Comparison of ENCODE assay signal across 8 cellular contexts in the genomic region with DNA sequence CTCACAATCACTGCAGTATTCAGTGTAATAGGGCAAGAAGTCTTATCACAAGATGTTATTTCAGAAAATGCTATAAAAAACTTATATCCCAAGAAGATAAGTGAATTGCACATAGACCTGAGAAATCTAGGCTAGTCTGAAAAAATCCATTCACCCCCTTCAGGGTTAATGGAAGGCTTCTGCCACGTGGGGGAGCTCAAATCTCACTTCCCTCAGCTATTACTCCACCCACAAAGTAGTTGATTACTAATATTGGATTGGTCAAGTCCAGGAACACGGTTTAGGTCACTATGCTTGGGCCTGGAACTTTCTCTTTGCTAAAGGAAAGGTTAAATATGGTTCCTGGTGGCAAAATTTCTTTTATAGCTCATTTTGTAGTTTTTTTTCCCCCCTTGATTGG. TPM values are rescaled to one million over a fixed set of nuclear protein-coding genes. Genes with fewer than 3 reads are reported as not detected.
DNase-seq lines count a peak whose midpoint lies in the region; ATAC-seq and TF ChIP-seq lines count a peak whose summit lies in the region.

No MANE protein-coding gene starts in this region.

- H3K18ac ChIP-seq in mesendoderm (ENCODE audit: low read length): no peak overlapping the region

- no peak overlapping the region for H4K8ac ChIP-seq in mesendoderm (ENCODE audit: low read depth, low read length)

- no peak overlapping the region for H2AK5ac ChIP-seq in mesendoderm (ENCODE audit: low read length)

- no TSS peak for BruUV-seq in mammary epithelial cell (replicated peaks; lab: Mats Ljungman, UMichigan)

- peak; percentile 39 for DNase-seq in NCI-H1436 (lab: John Stamatoyannopoulos, UW)
- DNase-seq in NCI-H1436 treated with DMSO at 0.1 percent for 48 hours (lab: John Stamatoyannopoulos, UW): no peak
- DNase-seq in NOMO-1 treated with dmso at 0.1 percent for 144 hours (lab: John Stamatoyannopoulos, UW; ENCODE audit: unreplicated experiment): peak; percentile 20
- peak; percentile 55 for DNase-seq in mammary epithelial cell
- peak; percentile 67 for DNase-seq in mesendoderm
- DNase-seq in NCI-H510A (lab: John Stamatoyannopoulos, UW): no peak

- H3K9ac ChIP-seq in mammary epithelial cell (ENCODE audit: insufficient read depth, low read length) (no peak overlapping the region), mesendoderm (ENCODE audit: low read length) (no peak overlapping the region)

- H3K4me2 ChIP-seq in mammary epithelial cell (ENCODE audit: insufficient read depth, low read depth, low read length) (no peak overlapping the region), mesendoderm (ENCODE audit: low read length) (no peak overlapping the region)

- H3K79me2 ChIP-seq in mammary epithelial cell (ENCODE audit: insufficient read depth, low read length) (no peaks in the 10 kb centered on the region), mesendoderm (ENCODE audit: control insufficient read depth, insufficient read depth, low read length) (no peaks in the 10 kb centered on the region)

- no peak overlapping the region for H2AFZ ChIP-seq in mammary epithelial cell (ENCODE audit: low read depth, low read length)

- peak; percentile 75 to 79 for TF ChIP-seq CTCF in mammary epithelial cell (conservative IDR thresholded peaks at IDR 0.05 in 1 of 2, IDR thresholded peaks at IDR 0.05 in 1 of 2; ENCODE audit: extremely low read depth in 1 of 2, insufficient read depth in 1 of 2, low read depth in 1 of 2, low read length in 2 of 2)

- H3K4ac ChIP-seq in mesendoderm (ENCODE audit: low read depth, low read length): no peak overlapping the region

- no peaks in the 10 kb centered on the region for H3K9me3 ChIP-seq in mammary epithelial cell (replicated peaks; ENCODE audit: insufficient read depth, low read length)

- no peaks in the 10 kb centered on the region for H3K36me3 ChIP-seq in mammary epithelial cell (ENCODE audit: insufficient read depth, low read length)
- H3K36me3 ChIP-seq in mesendoderm (ENCODE audit: control insufficient read depth, insufficient read depth, low read length): no peaks in the 10 kb centered on the region

- in situ Hi-C loops in mammary epithelial cell (cut with MboI; ENCODE audit: low sequenced_read_pairs in 2 of 2): loop anchor here in 1 of 2 donors (10.0 kb wide), 1 partner anchor 163 kb away; no protein-coding TSS in a partner anchor

- no peak overlapping the region for H3K4me3 ChIP-seq in mammary epithelial cell (replicated peaks in 1 of 3; ENCODE audit: insufficient read depth in 1 of 3, low read depth in 2 of 3, low read length in 3 of 3)
- H3K4me3 ChIP-seq in mesendoderm (ENCODE audit: low read length): no peak overlapping the region

- no peaks in the 10 kb centered on the region for H3K4me1 ChIP-seq in mammary epithelial cell (ENCODE audit: insufficient read depth, low read length)
- peaks cover 3% of the 10 kb centered on the region for H3K4me1 ChIP-seq in mesendoderm (ENCODE audit: control insufficient read depth, low read depth, low read length)

- no peak overlapping the region for H3K23ac ChIP-seq in mesendoderm (ENCODE audit: low read length)

- no peaks in the 10 kb centered on the region for H4K20me1 ChIP-seq in mammary epithelial cell (ENCODE audit: insufficient read depth, low read length)

- H3K27me3 ChIP-seq in mammary epithelial cell (ENCODE audit: insufficient read depth, low read length): no peaks in the 10 kb centered on the region
- H3K27me3 ChIP-seq in mesendoderm (ENCODE audit: insufficient read depth, low read length, poor library complexity): no peaks in the 10 kb centered on the region

- CTCF ChIA-PET in mammary epithelial cell (lab: Charles Lee; ENCODE audit: low non-redundant PET): interaction anchor here (0.6 to 1.0 kb wide), 2 partner anchors 13 to 167 kb away, joined by 3 read pairs; no protein-coding TSS in a partner anchor

- 17% methylated on average over 2 of the region's 2 CpGs for WGBS in mammary epithelial cell (ENCODE audit: low coverage, missing lambda C conversion rate)
- no CpG with 5 or more reads among the region's 2 CpGs for WGBS in mesendoderm (ENCODE audit: extremely low coverage, insufficient coverage, low lambda C conversion rate)

- H3K56ac ChIP-seq in mesendoderm (ENCODE audit: low read length): no peak overlapping the region

- dilution Hi-C loops in mammary epithelial cell (cut with HindIII; ENCODE audit: low sequenced_read_pairs): no loop called here

- no peak overlapping the region for H2BK5ac ChIP-seq in mesendoderm (ENCODE audit: low read length)

- no peak overlapping the region for H2BK15ac ChIP-seq in mesendoderm (replicated peaks; ENCODE audit: low read depth)

- no peak overlapping the region for H4K5ac ChIP-seq in mesendoderm (ENCODE audit: low read length)

- intact Hi-C loops in mammary epithelial cell (cut with micrococcal nuclease): loop anchor here (1.0 to 5.0 kb wide), 4 partner anchors 167 to 389 kb away; a partner anchor contains a TSS

- no peaks in the 10 kb centered on the region for H3K79me1 ChIP-seq in mesendoderm (ENCODE audit: low read length)

- H2BK120ac ChIP-seq in mesendoderm (ENCODE audit: low read depth, low read length): no peak overlapping the region

- no peak overlapping the region for H3K27ac ChIP-seq in mammary epithelial cell (ENCODE audit: insufficient read depth, low read depth, low read length)
- H3K27ac ChIP-seq in mesendoderm (ENCODE audit: low read depth, low read length): no peak overlapping the region

- ATAC-seq in GM19324 (IDR thresholded peaks at IDR 0.05; ENCODE audit: low FRiP score, unreplicated experiment) (peak; percentile 88), HG03103 (IDR thresholded peaks at IDR 0.05; ENCODE audit: low read depth, unreplicated experiment) (peak; percentile 97)

RNA-seq across cellular contexts. Expression of a gene that starts 51.2 kb away (rescaled TPM):
- total RNA-seq in mammary epithelial cell: 10 to 100 TPM; 19.0 to 30.1 TPM
- polyA plus RNA-seq in mammary epithelial cell: 2.5 TPM
- polyA minus RNA-seq in mammary epithelial cell: not detected
- polyA plus RNA-seq in mesendoderm (2013, experiment 1 of 2): 8.1 TPM
- polyA plus RNA-seq in mesendoderm (2013, experiment 2 of 2): 8.5 TPM

Comparison
In these comparisons a context has a peak if more than half of its experiments do, and no peak if none do; other contexts are left out.
1. DNase-seq: peak in NCI-H1436 (single experiment), NOMO-1 treated with dmso at 0.1 percent for 144 hours (single experiment), mammary epithelial cell (single experiment) and mesendoderm (single experiment); none in NCI-H1436 treated with DMSO at 0.1 percent for 48 hours (single experiment) and NCI-H510A (single experiment).